ENCODE assay signal across 1 cellular context in genomic region chr2:135974036-135974435, GRCh38.
TF ChIP-seq lines count a peak whose summit lies in the region.

No MANE protein-coding gene starts in this region.

TF ChIP-seq in GM12878, 131 proteins besides CTCF, POLR2A, EP300 and RAD21 (continued from another document):
- TF ChIP-seq ELK1 (IDR thresholded peaks at IDR 0.05; ENCODE audit: low read depth, low read length) = no peak
- no peak for TF ChIP-seq CEBPZ (IDR thresholded peaks at IDR 0.05; ENCODE audit: low read depth, low read length)
- no peak for TF ChIP-seq NKRF (conservative IDR thresholded peaks at IDR 0.05)
- TF ChIP-seq E2F8 (IDR thresholded peaks at IDR 0.05; ENCODE audit: low read depth, partially characterized antibody) = no peak
- no peak for TF ChIP-seq ZNF687 (IDR thresholded peaks at IDR 0.05)
- no peak for TF ChIP-seq BMI1 (IDR thresholded peaks at IDR 0.05; ENCODE audit: borderline replicate concordance)
- no peak for TF ChIP-seq ZNF207 (IDR thresholded peaks at IDR 0.05; ENCODE audit: borderline replicate concordance)
- no peak for TF ChIP-seq SMAD1 (IDR thresholded peaks at IDR 0.05; ENCODE audit: low read depth, partially characterized antibody)
- TF ChIP-seq ASH2L (IDR thresholded peaks at IDR 0.05; ENCODE audit: borderline replicate concordance, low read depth) = no peak
- no peak for TF ChIP-seq LARP7 (IDR thresholded peaks at IDR 0.05)
